In the genomic region with DNA sequence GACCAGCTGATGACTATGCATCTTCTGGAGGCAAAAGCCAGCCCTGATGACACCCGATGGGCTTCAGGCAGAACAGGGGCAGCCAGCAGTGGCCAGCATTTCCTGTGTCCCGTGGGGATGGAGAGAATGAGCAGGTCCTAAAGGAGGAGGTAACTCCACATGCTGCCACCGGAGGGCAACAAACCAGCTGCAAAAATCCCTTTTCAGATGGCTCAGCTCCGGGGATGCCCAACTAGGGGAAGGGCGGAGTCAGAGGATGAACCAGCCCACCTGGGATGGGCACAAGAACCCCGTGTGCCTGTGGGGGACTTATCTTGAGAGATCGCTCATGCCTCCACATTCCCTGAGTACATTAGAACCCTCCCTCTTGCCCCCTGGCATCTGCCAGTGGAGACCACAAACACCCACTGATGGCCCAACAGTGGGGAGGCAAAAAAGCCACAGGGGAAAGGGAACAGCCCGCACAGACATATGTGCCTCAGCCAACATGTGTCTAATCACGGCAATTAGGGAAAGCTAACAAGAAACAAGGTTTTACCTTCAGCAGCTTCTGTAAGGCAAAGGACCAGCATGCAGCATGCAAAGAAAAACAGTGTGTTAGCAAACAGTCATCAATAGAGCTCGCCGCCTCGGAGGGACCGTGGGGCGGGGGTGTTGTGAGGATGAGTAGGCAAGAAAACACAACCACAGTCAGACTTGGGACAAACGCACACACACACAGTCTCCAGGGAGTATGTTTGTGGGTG, we compare ENCODE assay signal across 8 cellular contexts.
A peak's percentile ranks its signal among the peaks of the same experiment; 100 is the strongest.
DNase-seq lines count a peak whose midpoint lies in the region; ATAC-seq and TF ChIP-seq lines count a peak whose summit lies in the region.

No MANE protein-coding gene starts in this region.

- H3K9me3 ChIP-seq in SK-N-SH (no peaks in the 10 kb centered on the region), body of pancreas (no peaks in the 10 kb centered on the region)

- CTCF ChIA-PET in SK-N-SH (lab: Yijun Ruan, JAX): interaction anchor here (0.6 to 26.8 kb wide), 54 partner anchors 7 to 454 kb away, joined by 3 to 947 read pairs (median 9); a partner anchor contains a TSS

- intact Hi-C loops in body of pancreas (cut with DNase I): no loop called here

- H3K36me3 ChIP-seq in SK-N-SH (replicated peaks in 1 of 2; ENCODE audit: control insufficient read depth in 1 of 2, insufficient read depth in 2 of 2, low read length in 1 of 2) (peaks cover 0 to 16% of the 10 kb centered on the region in 2 experiments), body of pancreas (replicated peaks in 1 of 2; ENCODE audit: insufficient read depth in 1 of 2, low read depth in 2 of 2) (peaks cover 0 to 17% of the 10 kb centered on the region in 2 donors), mesendoderm (ENCODE audit: control insufficient read depth, insufficient read depth, low read length) (no peaks in the 10 kb centered on the region)

- 67% methylated on average over 14 of the region's 15 CpGs for WGBS in SK-N-SH (ENCODE audit: low lambda C conversion rate)
- WGBS in body of pancreas, 2 donors: 56 to 63% methylated on average over 11 to 14 of the region's 15 CpGs
- no CpG with 5 or more reads among the region's 15 CpGs for WGBS in mesendoderm (ENCODE audit: extremely low coverage, insufficient coverage, low lambda C conversion rate)

- H4K5ac ChIP-seq in mesendoderm (ENCODE audit: low read length): no peak overlapping the region

- no peaks in the 10 kb centered on the region for H3K27me3 ChIP-seq in SK-N-SH (ENCODE audit: insufficient read depth)
- no peaks in the 10 kb centered on the region for H3K27me3 ChIP-seq in body of pancreas
- no peaks in the 10 kb centered on the region for H3K27me3 ChIP-seq in mesendoderm (ENCODE audit: insufficient read depth, low read length, poor library complexity)

- POLR2A ChIA-PET in SK-N-SH (lab: Yijun Ruan, JAX): interaction anchor here (1.6 to 3.5 kb wide), 2 partner anchors 143 to 150 kb away, joined by 7 to 20 read pairs; no protein-coding TSS in a partner anchor

- H2AK5ac ChIP-seq in mesendoderm (ENCODE audit: low read length): no peak overlapping the region

- H3K27ac ChIP-seq in SK-N-SH (ENCODE audit: low read depth in 2 of 2, low read length in 1 of 2): peak overlapping the region in 1 of 2 experiments; percentile 11; a peak in 1 of 4 replicates
- H3K27ac ChIP-seq in body of pancreas: no peak overlapping the region
- H3K27ac ChIP-seq in mesendoderm (ENCODE audit: low read depth, low read length): no peak overlapping the region

- DNase-seq in EH (ENCODE audit: low read depth) (peak; percentile 74), M059J (ENCODE audit: low read depth) (peak; percentile 62), SK-N-SH (peak; percentile 85), body of pancreas (peak in 3 of 4 donors; percentile 30 to 37 (median 32)), mesendoderm (peak; percentile 89), NK-92 (lab: John Stamatoyannopoulos, UW; ENCODE audit: unreplicated experiment) (no peak)

- H3K4ac ChIP-seq in mesendoderm (ENCODE audit: low read depth, low read length): no peak overlapping the region

- TF ChIP-seq CTCF in SK-N-SH (IDR thresholded peaks at IDR 0.05) (peak; percentile 57), body of pancreas (IDR thresholded peaks at IDR 0.05) (peak in 4 of 7 experiments; percentile 24 to 29 (median 28))

- no peak overlapping the region for H3K4me2 ChIP-seq in SK-N-SH
- H3K4me2 ChIP-seq in mesendoderm (ENCODE audit: low read length): no peak overlapping the region

- H3K56ac ChIP-seq in mesendoderm (ENCODE audit: low read length): no peak overlapping the region

- TF ChIP-seq RAD21 in SK-N-SH (IDR thresholded peaks at IDR 0.05; ENCODE audit: low read length): peak; percentile 54

- no peak overlapping the region for H3K18ac ChIP-seq in mesendoderm (ENCODE audit: low read length)

- H4K20me1 ChIP-seq in SK-N-SH (ENCODE audit: insufficient read depth): no peaks in the 10 kb centered on the region

- H3K9me2 ChIP-seq in SK-N-SH: no peaks in the 10 kb centered on the region

- TF ChIP-seq POLR2A in body of pancreas (IDR thresholded peaks at IDR 0.05): no peak

- no peak for ATAC-seq in body of pancreas
- no peak for ATAC-seq in GM21360 (IDR thresholded peaks at IDR 0.05; ENCODE audit: unreplicated experiment)
- no peak for ATAC-seq in GM18517 (IDR thresholded peaks at IDR 0.05; ENCODE audit: unreplicated experiment)

- H2BK5ac ChIP-seq in mesendoderm (ENCODE audit: low read length): no peak overlapping the region

- no peak overlapping the region for H4K8ac ChIP-seq in mesendoderm (ENCODE audit: low read depth, low read length)

- no peak overlapping the region for H2AFZ ChIP-seq in SK-N-SH (ENCODE audit: low read depth)

- H3K23ac ChIP-seq in mesendoderm (ENCODE audit: low read length): no peak overlapping the region

- H3K79me1 ChIP-seq in mesendoderm (ENCODE audit: low read length): no peaks in the 10 kb centered on the region

- H3F3A ChIP-seq in SK-N-SH (replicated peaks; ENCODE audit: insufficient read depth): no peaks in the 10 kb centered on the region

- H3K4me1 ChIP-seq in SK-N-SH (ENCODE audit: control insufficient read depth in 1 of 2, insufficient read depth in 2 of 2, low read depth in 1 of 2, low read length in 1 of 2): peaks cover 0 to 23% of the 10 kb centered on the region in 2 experiments; a peak in 1 of 4 replicates
- peaks cover 20% of the 10 kb centered on the region for H3K4me1 ChIP-seq in body of pancreas
- H3K4me1 ChIP-seq in mesendoderm (ENCODE audit: control insufficient read depth, low read depth, low read length): no peaks in the 10 kb centered on the region

- H2BK15ac ChIP-seq in mesendoderm (replicated peaks; ENCODE audit: low read depth): no peak overlapping the region

- H2BK120ac ChIP-seq in mesendoderm (ENCODE audit: low read depth, low read length): no peak overlapping the region

- no peak overlapping the region for H3K4me3 ChIP-seq in SK-N-SH (ENCODE audit: low read depth in 2 of 2, low read length in 1 of 2)
- H3K4me3 ChIP-seq in body of pancreas: no peak overlapping the region
- no peak overlapping the region for H3K4me3 ChIP-seq in mesendoderm (ENCODE audit: low read length)

- H3K9ac ChIP-seq in SK-N-SH (no peak overlapping the region), mesendoderm (ENCODE audit: low read length) (no peak overlapping the region)

- no peak for TF ChIP-seq EP300 in SK-N-SH (IDR thresholded peaks at IDR 0.05; ENCODE audit: borderline replicate concordance in 1 of 2, low read depth in 1 of 2, low read length in 1 of 2)

- H3K79me2 ChIP-seq in SK-N-SH (ENCODE audit: insufficient read depth) (no peaks in the 10 kb centered on the region), mesendoderm (ENCODE audit: control insufficient read depth, insufficient read depth, low read length) (no peaks in the 10 kb centered on the region)

TF ChIP-seq in SK-N-SH, 30 proteins besides CTCF, POLR2A, EP300 and RAD21:
- TF ChIP-seq MXI1 (IDR thresholded peaks at IDR 0.05; ENCODE audit: low read depth, low read length) (no peak), SMC3 (IDR thresholded peaks at IDR 0.05; ENCODE audit: low read depth, low read length) (peak; percentile 51)
